ENCODE assay signal across 15 cellular contexts in the genomic region with DNA sequence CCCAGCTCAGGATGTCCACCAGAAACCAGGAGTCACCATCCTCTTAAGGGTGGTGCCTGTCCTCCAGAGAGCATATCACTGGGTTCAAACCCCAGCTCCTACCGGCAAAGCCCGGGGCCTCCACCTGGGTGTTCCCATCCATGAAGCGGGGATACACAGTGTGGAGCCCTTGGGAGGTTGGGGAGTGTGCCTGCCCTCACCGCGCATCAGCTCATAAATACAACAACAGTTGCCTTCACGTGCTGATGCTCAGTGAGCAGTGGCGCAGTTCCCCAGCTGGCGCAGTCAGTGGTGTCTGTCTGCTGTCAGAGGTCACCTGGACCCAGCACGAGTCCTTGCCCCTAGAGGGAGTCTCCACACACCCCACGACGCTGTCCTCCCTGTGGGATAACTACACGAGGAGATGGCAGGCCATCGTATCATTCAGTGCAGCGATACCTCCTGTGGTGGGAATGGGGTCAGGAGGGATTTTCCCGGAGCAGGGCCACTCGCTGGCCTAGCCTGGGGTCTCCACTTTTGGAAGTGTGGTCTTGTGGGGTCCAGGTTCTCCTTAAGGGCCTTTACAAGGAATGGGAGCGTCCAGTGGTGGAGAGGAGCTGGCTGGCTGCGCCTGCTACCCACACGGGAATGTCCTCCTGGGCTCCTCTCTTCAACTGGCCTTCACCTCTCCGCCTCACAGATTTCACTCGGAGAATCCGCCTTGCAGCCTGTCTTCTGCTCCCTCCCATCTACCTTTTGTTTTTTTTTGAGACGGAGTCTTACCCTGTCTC. TPM values are rescaled to one million over a fixed set of nuclear protein-coding genes. Genes with fewer than 3 reads are reported as not detected.
DNase-seq lines count a peak whose midpoint lies in the region; ATAC-seq and TF ChIP-seq lines count a peak whose summit lies in the region.
"Had no signal": no experiment of that assay in that cellular context is flagged by ENCODE, and none has a peak within 500 bp of the region (broad histone marks: within the 10 kb centered on the region; RNA-seq: fewer than 3 reads in every experiment).

No MANE protein-coding gene starts in this region.

- peak overlapping the region; percentile 92 for H3K4me3 Mint-ChIP-seq in activated CD4-positive, alpha-beta T cell treated with anti-CD3 and anti-CD28 coated beads, Interleukin-2, amount 10 ng/mL, durations not matched to agents 24 days and 14 days
- peak overlapping the region; percentile 49 for H3K4me3 Mint-ChIP-seq in T-helper 17 cell
- peak overlapping the region; percentile 53 for H3K4me3 Mint-ChIP-seq in endothelial cell (ENCODE audit: unreplicated experiment)

- intact Hi-C loops in activated CD4-positive, alpha-beta T cell treated with anti-CD3 and anti-CD28 coated beads, Interleukin-2, amount 10 ng/mL, durations not matched to agents 24 days and 14 days (cut with micrococcal nuclease), result loop anchor here (5.0 kb wide), 1 partner anchor 88 kb away; no protein-coding TSS in a partner anchor
- intact Hi-C loops in spleen (cut with DNase I; ENCODE audit: low total_unique reads) (no loop called here), colonic mucosa (cut with DNase I) (no loop called here)

- H3K4me1 Mint-ChIP-seq in activated CD4-positive, alpha-beta T cell treated with anti-CD3 and anti-CD28 coated beads, Interleukin-2, amount 10 ng/mL, durations not matched to agents 24 days and 14 days, result peaks cover 23% of the 10 kb centered on the region
- H3K4me1 Mint-ChIP-seq in T-helper 17 cell (peaks cover 18% of the 10 kb centered on the region), endothelial cell (ENCODE audit: unreplicated experiment) (peaks cover 22% of the 10 kb centered on the region)

- DNase-seq in activated CD4-positive, alpha-beta T cell treated with anti-CD3 and anti-CD28 coated beads, Interleukin-2, amount 10 ng/mL, durations not matched to agents 24 days and 14 days, result no peak
- no peak for DNase-seq in activated CD4-positive, alpha-beta T cell treated with anti-CD3 and anti-CD28 coated beads, Interleukin-2, amount 50 U/mL, for 48 hours
- DNase-seq in T-helper 17 cell (no peak), endothelial cell (ENCODE audit: low spot score) (no peak), spleen (peak; percentile 69), amygdala (lab: John Stamatoyannopoulos, UW) (no peak), colonic mucosa (no peak), GM13976 (ENCODE audit: low spot score) (no peak)
- DNase-seq: DMS79 treated with DMSO at 0.1 percent for 48 hours, NCI-H146, T-helper 9 cell had no signal

- no peaks in the 10 kb centered on the region for H3K27me3 ChIP-seq in spleen (replicated peaks in 1 of 7)
- H3K27me3 ChIP-seq in colonic mucosa, result no peaks in the 10 kb centered on the region

- in situ Hi-C loops in GM13976 (cut with MboI; ENCODE audit: low sequenced_read_pairs, unreplicated experiment), result no loop called here

- H3K36me3 Mint-ChIP-seq in activated CD4-positive, alpha-beta T cell treated with anti-CD3 and anti-CD28 coated beads, Interleukin-2, amount 10 ng/mL, durations not matched to agents 24 days and 14 days (ENCODE audit: low read depth), result peaks cover 10% of the 10 kb centered on the region
- no peaks in the 10 kb centered on the region for H3K36me3 Mint-ChIP-seq in T-helper 17 cell (ENCODE audit: low read depth)
- peaks cover 6% of the 10 kb centered on the region for H3K36me3 Mint-ChIP-seq in endothelial cell (ENCODE audit: low read depth, unreplicated experiment)
- H3K36me3 Mint-ChIP-seq: memory B cell had no signal

- TF ChIP-seq CTCF in endothelial cell (IDR thresholded peaks at IDR 0.05; ENCODE audit: unreplicated experiment) (no peak), spleen (IDR thresholded peaks at IDR 0.05 in 8 of 11, conservative IDR thresholded peaks at IDR 0.05 in 3 of 11) (no peak), colonic mucosa (IDR thresholded peaks at IDR 0.05) (no peak), GM13976 (IDR thresholded peaks at IDR 0.05; ENCODE audit: borderline replicate concordance, control extremely low read depth, extremely low read depth, insufficient read depth, missing control alignments) (no peak)

- H3K4me1 ChIP-seq in spleen (peaks cover 22 to 43% (median 35%) of the 10 kb centered on the region in 6 donors), colonic mucosa (peaks cover 6% of the 10 kb centered on the region)

- no peaks in the 10 kb centered on the region for H3K9me3 Mint-ChIP-seq in activated CD4-positive, alpha-beta T cell treated with anti-CD3 and anti-CD28 coated beads, Interleukin-2, amount 10 ng/mL, durations not matched to agents 24 days and 14 days
- no peaks in the 10 kb centered on the region for H3K9me3 Mint-ChIP-seq in endothelial cell (ENCODE audit: unreplicated experiment)
- H3K9me3 Mint-ChIP-seq: memory B cell had no signal

- H3K4me3 ChIP-seq in spleen (peak overlapping the region in 1 of 8 donors; percentile 95), colonic mucosa (no peak overlapping the region)

- H3K9ac ChIP-seq in colonic mucosa (ENCODE audit: low read depth in 2 of 2, low read length in 2 of 2), result no peak overlapping the region

- H3K36me3 ChIP-seq in spleen (peaks cover 0 to 14% (median 7%) of the 10 kb centered on the region in 6 donors), colonic mucosa (peaks cover under 1% of the 10 kb centered on the region)

- peaks cover 2% of the 10 kb centered on the region for H3K27me3 Mint-ChIP-seq in activated CD4-positive, alpha-beta T cell treated with anti-CD3 and anti-CD28 coated beads, Interleukin-2, amount 10 ng/mL, durations not matched to agents 24 days and 14 days
- H3K27me3 Mint-ChIP-seq in T-helper 17 cell (no peaks in the 10 kb centered on the region), endothelial cell (ENCODE audit: unreplicated experiment) (peaks cover 14% of the 10 kb centered on the region)

- H3K27ac ChIP-seq in spleen (peak overlapping the region in 3 of 8 donors; percentile 100), colonic mucosa (no peak overlapping the region)

- H3K9me3 ChIP-seq in T-helper 17 cell (ENCODE audit: control insufficient read depth, low read length, poor library complexity, severe bottlenecking) (no peaks in the 10 kb centered on the region), spleen (no peaks in the 10 kb centered on the region), colonic mucosa (no peaks in the 10 kb centered on the region)

- WGBS in spleen, 5 donors, result 84 to 93% (median 91%) methylated on average over 17 to 23 of the region's 23 CpGs

- H3K27ac Mint-ChIP-seq in activated CD4-positive, alpha-beta T cell treated with anti-CD3 and anti-CD28 coated beads, Interleukin-2, amount 10 ng/mL, durations not matched to agents 24 days and 14 days, result peak overlapping the region; percentile 25
- H3K27ac Mint-ChIP-seq in T-helper 17 cell, result peak overlapping the region; percentile 96
- H3K27ac Mint-ChIP-seq in endothelial cell (ENCODE audit: unreplicated experiment), result peak overlapping the region; percentile 38

- ATAC-seq in T-helper 17 cell, result no peak

- no peak for TF ChIP-seq POLR2A in spleen (IDR thresholded peaks at IDR 0.05)

RNA-seq across cellular contexts. Expression of gene ELOB, which starts 2.3 kb away (rescaled TPM):
- total RNA-seq in activated CD4-positive, alpha-beta T cell treated with anti-CD3 and anti-CD28 coated beads, Interleukin-2, amount 10 ng/mL, durations not matched to agents 24 days and 14 days, result 241 and 259 TPM in 2 replicates
- total RNA-seq in T-helper 17 cell (100 to 1,000 TPM; 121 to 131 TPM), endothelial cell (ENCODE audit: unreplicated experiment) (195 TPM), spleen (100 to 1,000 TPM; 128 to 467 (median 134) TPM), colonic mucosa (100 to 1,000 TPM; 230 to 333 TPM)
- 100 to 1,000 TPM; 233 to 378 (median 247) TPM for polyA plus RNA-seq in spleen

RNA-seq across cellular contexts. Expression of gene PRSS33, which starts 8.0 kb away (rescaled TPM):
- not detected in 2 replicates for total RNA-seq in activated CD4-positive, alpha-beta T cell treated with anti-CD3 and anti-CD28 coated beads, Interleukin-2, amount 10 ng/mL, durations not matched to agents 24 days and 14 days
- total RNA-seq in T-helper 17 cell (not detected), endothelial cell (ENCODE audit: unreplicated experiment) (not detected), spleen (under 1 TPM in 2 of 7 donors, not detected in 5; 0.32 to 0.67 TPM), colonic mucosa (not detected)
- polyA plus RNA-seq in spleen, result under 1 TPM in 1 of 3 donors, not detected in 2; 0.03 TPM
- total RNA-seq: A673, glomerular endothelial cell had no signal

RNA-seq across cellular contexts. Expression of gene PRSS41, which starts 18.9 kb away (rescaled TPM):
- total RNA-seq in activated CD4-positive, alpha-beta T cell treated with anti-CD3 and anti-CD28 coated beads, Interleukin-2, amount 10 ng/mL, durations not matched to agents 24 days and 14 days, result not detected in 2 replicates
- total RNA-seq in T-helper 17 cell, result not detected
- total RNA-seq in endothelial cell (ENCODE audit: unreplicated experiment), result not detected
- not detected for total RNA-seq in spleen
- polyA plus RNA-seq in spleen, result not detected
- not detected for total RNA-seq in colonic mucosa
- total RNA-seq: A673, glomerular endothelial cell, HT-29 had no signal

RNA-seq across cellular contexts. Expression of gene SRRM2, which starts 26.9 kb away (rescaled TPM):
- total RNA-seq in activated CD4-positive, alpha-beta T cell treated with anti-CD3 and anti-CD28 coated beads, Interleukin-2, amount 10 ng/mL, durations not matched to agents 24 days and 14 days, result 635 and 680 TPM in 2 replicates
- total RNA-seq in T-helper 17 cell, result 1,000 to 10,000 TPM; 1,185 to 1,285 TPM
- 456 TPM for total RNA-seq in endothelial cell (ENCODE audit: unreplicated experiment)
- total RNA-seq in spleen, result 100 to 1,000 TPM; 590 to 922 (median 875) TPM
- polyA plus RNA-seq in spleen, result 1,000 to 10,000 TPM in 1 of 3 donors, 100 to 1,000 TPM in 2; 239 to 1,169 (median 672) TPM
- total RNA-seq in colonic mucosa, result 100 to 1,000 TPM; 377 to 539 TPM

RNA-seq across cellular contexts. Expression of gene PRSS21, which starts 37.7 kb away (rescaled TPM):
- 10.2 and 11.8 TPM in 2 replicates for total RNA-seq in activated CD4-positive, alpha-beta T cell treated with anti-CD3 and anti-CD28 coated beads, Interleukin-2, amount 10 ng/mL, durations not matched to agents 24 days and 14 days
- 1 to 10 TPM in 1 of 2 donors, not detected in 1; 1.6 TPM for total RNA-seq in T-helper 17 cell
- total RNA-seq in endothelial cell (ENCODE audit: unreplicated experiment), result not detected
- total RNA-seq in spleen, result 1 to 10 TPM in 6 of 7 donors, under 1 TPM in 1; 0.81 to 4.9 (median 1.5) TPM
- 1 to 10 TPM in 2 of 3 donors, under 1 TPM in 1; 0.49 to 3.4 (median 1.8) TPM for polyA plus RNA-seq in spleen
- total RNA-seq in colonic mucosa, result 1 to 10 TPM; 1.1 to 2.6 TPM
- total RNA-seq: A673, glomerular endothelial cell, HT-29 had no signal

Comparison
In these comparisons a context has a peak if more than half of its experiments do, and no peak if none do; other contexts are left out.
1. H3K27ac Mint-ChIP-seq: peak in every context shown above with its lines; median percentile 96 in T-helper 17 cell; 38 in endothelial cell; 25 in activated CD4-positive, alpha-beta T cell treated with anti-CD3 and anti-CD28 coated beads, Interleukin-2, amount 10 ng/mL, durations not matched to agents 24 days and 14 days.